In genomic region chr14:104800600-104801283, GRCh38 we compare ENCODE assay signal across 8 cellular contexts. TPM values are rescaled to one million over a fixed set of nuclear protein-coding genes. Genes with fewer than 3 reads are reported as not detected.
DNase-seq lines count a peak whose midpoint lies in the region; ATAC-seq and TF ChIP-seq lines count a peak whose summit lies in the region.

Gene ZBTB42, plus strand, starts transcription at chr14:104801101. Its CDS starts 97 bp downstream, at chr14:104801198.

- H3K4me1 ChIP-seq in HUES48 (ENCODE audit: control insufficient read depth, insufficient read depth, low read length) = peaks cover 23% of the 10 kb centered on the region; the same call in 1 of the 2 replicates

- peak; percentile 64 for ATAC-seq in T-helper 17 cell

- H3K4me3 ChIP-seq in HUES48 (ENCODE audit: low read depth, low read length) = peak within 1 kb of the TSS; percentile 81
- peak within 1 kb of the TSS; percentile 42 for H3K4me3 ChIP-seq in astrocyte of the spinal cord (ENCODE audit: low read depth, low read length)

- DNase-seq in AG20443 (ENCODE audit: low spot score) = peak; percentile 81
- peak; percentile 71 for DNase-seq in GM19240 (ENCODE audit: insufficient read length, low spot score)
- DNase-seq in T-helper 17 cell = peak in 2 of 3 donors; percentile 45 to 68
- DNase-seq in astrocyte of the spinal cord (ENCODE audit: low read depth, low spot score) = peak; percentile 50
- peak; percentile 68 for DNase-seq in iris pigment epithelial cell (ENCODE audit: low read depth)
- peak; percentile 52 to 63 for DNase-seq in stimulated activated CD4-positive, alpha-beta T cell treated with anti-CD3 and anti-CD28 coated beads, Interleukin-1b, Interleukin-23, amount 100 ng/mL, for 4 hours (ENCODE audit: low read depth in 2 of 2)
- DNase-seq in SK-N-DZ (ENCODE audit: low spot score) = no peak

- peaks cover 16% of the 10 kb centered on the region for H3K4me1 Mint-ChIP-seq in T-helper 17 cell

- H3K36me3 Mint-ChIP-seq in T-helper 17 cell (ENCODE audit: low read depth) = no peaks in the 10 kb centered on the region

- peak within 1 kb of the TSS; percentile 66 for H3K27ac ChIP-seq in HUES48 (ENCODE audit: low read depth, low read length)

- H3K9me3 ChIP-seq in HUES48 (ENCODE audit: control insufficient read depth, insufficient read depth, low read length) (no peaks in the 10 kb centered on the region), T-helper 17 cell (ENCODE audit: control insufficient read depth, low read length, poor library complexity, severe bottlenecking) (no peaks in the 10 kb centered on the region)

- TF ChIP-seq CTCF in astrocyte of the spinal cord (IDR thresholded peaks at IDR 0.05; ENCODE audit: low read depth, low read length) = no peak

- peaks cover 59% of the 10 kb centered on the region for H3K27me3 ChIP-seq in HUES48 (ENCODE audit: control insufficient read depth, insufficient read depth, low read length)

- peak within 1 kb of the TSS; percentile 69 for H3K27ac Mint-ChIP-seq in T-helper 17 cell

- in situ Hi-C loops in astrocyte of the spinal cord (cut with HindIII; ENCODE audit: low sequenced_read_pairs) = no loop called here

- H3K27me3 Mint-ChIP-seq in T-helper 17 cell = no peaks in the 10 kb centered on the region

- peak within 1 kb of the TSS; percentile 31; the same call in 1 of the 2 replicates for H3K9ac ChIP-seq in HUES48 (ENCODE audit: low read depth, low read length)

- no peaks in the 10 kb centered on the region for H3K36me3 ChIP-seq in HUES48 (ENCODE audit: control insufficient read depth, insufficient read depth, low read length)

- H3K4me3 Mint-ChIP-seq in T-helper 17 cell = peak within 1 kb of the TSS; percentile 88

RNA-seq across cellular contexts. Expression of gene ZBTB42, which starts in this region (rescaled TPM):
- 1 to 10 TPM; 2.7 to 3.3 TPM for total RNA-seq in T-helper 17 cell
- 0.92 and 1.4 TPM in 2 replicates for polyA plus RNA-seq in SK-N-DZ (2014; cell fraction: cytosol; rRNA removed)
- 0.95 and 1.6 TPM in 2 replicates for polyA plus RNA-seq in SK-N-DZ (2014; cell fraction: nucleus; rRNA removed)
